ENCODE assay signal across 1 cellular context in the genomic region with DNA sequence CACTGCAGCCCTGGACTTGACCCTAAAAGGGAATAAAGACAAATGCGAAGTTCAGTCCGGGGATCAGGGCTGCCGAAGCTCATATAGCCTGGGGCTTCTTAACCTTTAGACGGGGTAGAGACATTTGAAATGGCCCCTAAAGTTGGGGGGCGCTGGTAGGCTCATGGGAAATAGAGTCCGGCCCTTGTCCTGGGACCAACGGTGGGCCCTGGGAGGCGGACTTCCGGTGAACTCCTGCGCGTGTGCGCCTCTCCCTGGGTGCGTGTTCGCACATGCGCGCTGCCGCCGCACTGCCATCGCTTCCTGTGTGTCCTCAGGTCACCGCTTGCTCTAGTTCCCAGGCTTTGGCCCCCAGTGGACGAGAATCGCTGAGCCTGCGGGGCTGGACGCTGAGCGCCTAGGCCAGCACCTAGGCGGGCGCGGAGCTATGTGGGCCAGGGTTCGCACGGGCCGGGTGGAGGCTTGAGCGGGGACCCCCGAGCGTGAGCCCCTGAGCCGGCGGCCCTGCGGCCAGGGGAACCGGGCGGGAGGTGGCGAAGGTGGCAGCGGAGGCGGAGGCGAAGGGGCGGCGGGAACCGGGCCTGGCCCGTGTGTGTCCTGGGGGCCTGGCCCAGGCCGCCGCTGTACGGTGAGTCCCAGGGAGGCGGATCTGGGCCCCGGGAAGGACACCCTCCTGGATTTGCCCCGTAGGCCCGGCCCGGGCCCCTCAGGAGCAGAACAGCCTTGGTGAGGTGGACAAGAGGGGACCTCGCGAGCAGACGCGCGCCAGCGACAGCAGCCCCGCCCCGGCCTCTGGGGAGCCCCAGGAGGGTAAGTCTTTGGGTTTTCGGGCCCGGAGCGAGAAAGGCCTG.
TF ChIP-seq lines count a peak whose summit lies in the region.

No MANE protein-coding gene starts in this region.

TF ChIP-seq in GM12878, 131 proteins besides CTCF, POLR2A, EP300 and RAD21 (continued from another document and continues in another):
- TF ChIP-seq, protein P1, sequence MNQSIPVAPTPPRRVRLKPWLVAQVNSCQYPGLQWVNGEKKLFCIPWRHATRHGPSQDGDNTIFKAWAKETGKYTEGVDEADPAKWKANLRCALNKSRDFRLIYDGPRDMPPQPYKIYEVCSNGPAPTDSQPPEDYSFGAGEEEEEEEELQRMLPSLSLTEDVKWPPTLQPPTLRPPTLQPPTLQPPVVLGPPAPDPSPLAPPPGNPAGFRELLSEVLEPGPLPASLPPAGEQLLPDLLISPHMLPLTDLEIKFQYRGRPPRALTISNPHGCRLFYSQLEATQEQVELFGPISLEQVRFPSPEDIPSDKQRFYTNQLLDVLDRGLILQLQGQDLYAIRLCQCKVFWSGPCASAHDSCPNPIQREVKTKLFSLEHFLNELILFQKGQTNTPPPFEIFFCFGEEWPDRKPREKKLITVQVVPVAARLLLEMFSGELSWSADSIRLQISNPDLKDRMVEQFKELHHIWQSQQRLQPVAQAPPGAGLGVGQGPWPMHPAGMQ (IDR thresholded peaks at IDR 0.05; ENCODE audit: borderline replicate concordance): no peak
- TF ChIP-seq BACH1 (IDR thresholded peaks at IDR 0.05; ENCODE audit: borderline replicate concordance) (0 out of 2 replicates have a peak, but pooled peaks have one; percentile 44), SMAD5 (IDR thresholded peaks at IDR 0.05; ENCODE audit: low read depth) (peak; percentile 47; the same call in 1 of the 2 replicates), RELA (IDR thresholded peaks at IDR 0.05; ENCODE audit: borderline replicate concordance, partially characterized antibody) (peak; percentile 11), CHD2 (IDR thresholded peaks at IDR 0.05; ENCODE audit: borderline replicate concordance, low read depth, low read length) (peak; percentile 22; the same call in 1 of the 2 replicates), NR2C1 (IDR thresholded peaks at IDR 0.05) (peak; percentile 85), SIN3A (IDR thresholded peaks at IDR 0.05; ENCODE audit: low read depth, low read length) (peak; percentile 61; the same call in 1 of the 2 replicates), HDAC6 (IDR thresholded peaks at IDR 0.05; ENCODE audit: unreplicated experiment) (no peak), ZZZ3 (IDR thresholded peaks at IDR 0.05; ENCODE audit: control insufficient read depth, insufficient read length, low read depth) (no peak), LARP7 (IDR thresholded peaks at IDR 0.05) (0 out of 2 replicates have a peak, but pooled peaks have one; percentile 42), SMARCA5 (IDR thresholded peaks at IDR 0.05) (peak; percentile 63), MEF2B (IDR thresholded peaks at IDR 0.05; ENCODE audit: partially characterized antibody, poor library complexity, severe bottlenecking) (peak; percentile 9), RAD51 (IDR thresholded peaks at IDR 0.05) (no peak), CHD1 (IDR thresholded peaks at IDR 0.05; ENCODE audit: low read depth, low read length) (no peak), MXI1 (IDR thresholded peaks at IDR 0.05; ENCODE audit: low read depth, low read length) (peak; percentile 57), BCL11A (IDR thresholded peaks at IDR 0.05; ENCODE audit: low read depth, low read length) (no peak), WRNIP1 (IDR thresholded peaks at IDR 0.05; ENCODE audit: borderline replicate concordance, low read depth, low read length) (no peak), PML (IDR thresholded peaks at IDR 0.05; ENCODE audit: low read length) (peak; percentile 78; the same call in 1 of the 2 replicates), FOXM1 (IDR thresholded peaks at IDR 0.05; ENCODE audit: low read depth, low read length) (no peak), ZNF207 (IDR thresholded peaks at IDR 0.05; ENCODE audit: borderline replicate concordance) (no peak), POLR2AphosphoS5 (IDR thresholded peaks at IDR 0.05; ENCODE audit: low read length) (peak; percentile 86; the same call in 1 of the 2 replicates), MTA2 (IDR thresholded peaks at IDR 0.05; ENCODE audit: low read depth) (peak; percentile 20; the same call in 1 of the 2 replicates), YY1 (IDR thresholded peaks at IDR 0.05; ENCODE audit: low read depth, low read length) (peak; percentile 79), GATAD2B (conservative IDR thresholded peaks at IDR 0.05; ENCODE audit: low read depth) (peak; percentile 83), JUNB (IDR thresholded peaks at IDR 0.05) (peak; percentile 99)
- TF ChIP-seq, protein P2, sequence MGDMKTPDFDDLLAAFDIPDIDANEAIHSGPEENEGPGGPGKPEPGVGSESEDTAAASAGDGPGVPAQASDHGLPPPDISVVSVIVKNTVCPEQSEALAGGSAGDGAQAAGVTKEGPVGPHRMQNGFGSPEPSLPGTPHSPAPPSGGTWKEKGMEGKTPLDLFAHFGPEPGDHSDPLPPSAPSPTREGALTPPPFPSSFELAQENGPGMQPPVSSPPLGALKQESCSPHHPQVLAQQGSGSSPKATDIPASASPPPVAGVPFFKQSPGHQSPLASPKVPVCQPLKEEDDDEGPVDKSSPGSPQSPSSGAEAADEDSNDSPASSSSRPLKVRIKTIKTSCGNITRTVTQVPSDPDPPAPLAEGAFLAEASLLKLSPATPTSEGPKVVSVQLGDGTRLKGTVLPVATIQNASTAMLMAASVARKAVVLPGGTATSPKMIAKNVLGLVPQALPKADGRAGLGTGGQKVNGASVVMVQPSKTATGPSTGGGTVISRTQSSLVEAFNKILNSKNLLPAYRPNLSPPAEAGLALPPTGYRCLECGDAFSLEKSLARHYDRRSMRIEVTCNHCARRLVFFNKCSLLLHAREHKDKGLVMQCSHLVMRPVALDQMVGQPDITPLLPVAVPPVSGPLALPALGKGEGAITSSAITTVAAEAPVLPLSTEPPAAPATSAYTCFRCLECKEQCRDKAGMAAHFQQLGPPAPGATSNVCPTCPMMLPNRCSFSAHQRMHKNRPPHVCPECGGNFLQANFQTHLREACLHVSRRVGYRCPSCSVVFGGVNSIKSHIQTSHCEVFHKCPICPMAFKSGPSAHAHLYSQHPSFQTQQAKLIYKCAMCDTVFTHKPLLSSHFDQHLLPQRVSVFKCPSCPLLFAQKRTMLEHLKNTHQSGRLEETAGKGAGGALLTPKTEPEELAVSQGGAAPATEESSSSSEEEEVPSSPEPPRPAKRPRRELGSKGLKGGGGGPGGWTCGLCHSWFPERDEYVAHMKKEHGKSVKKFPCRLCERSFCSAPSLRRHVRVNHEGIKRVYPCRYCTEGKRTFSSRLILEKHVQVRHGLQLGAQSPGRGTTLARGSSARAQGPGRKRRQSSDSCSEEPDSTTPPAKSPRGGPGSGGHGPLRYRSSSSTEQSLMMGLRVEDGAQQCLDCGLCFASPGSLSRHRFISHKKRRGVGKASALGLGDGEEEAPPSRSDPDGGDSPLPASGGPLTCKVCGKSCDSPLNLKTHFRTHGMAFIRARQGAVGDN (IDR thresholded peaks at IDR 0.05): peak; percentile 88
- TF ChIP-seq, protein P3, sequence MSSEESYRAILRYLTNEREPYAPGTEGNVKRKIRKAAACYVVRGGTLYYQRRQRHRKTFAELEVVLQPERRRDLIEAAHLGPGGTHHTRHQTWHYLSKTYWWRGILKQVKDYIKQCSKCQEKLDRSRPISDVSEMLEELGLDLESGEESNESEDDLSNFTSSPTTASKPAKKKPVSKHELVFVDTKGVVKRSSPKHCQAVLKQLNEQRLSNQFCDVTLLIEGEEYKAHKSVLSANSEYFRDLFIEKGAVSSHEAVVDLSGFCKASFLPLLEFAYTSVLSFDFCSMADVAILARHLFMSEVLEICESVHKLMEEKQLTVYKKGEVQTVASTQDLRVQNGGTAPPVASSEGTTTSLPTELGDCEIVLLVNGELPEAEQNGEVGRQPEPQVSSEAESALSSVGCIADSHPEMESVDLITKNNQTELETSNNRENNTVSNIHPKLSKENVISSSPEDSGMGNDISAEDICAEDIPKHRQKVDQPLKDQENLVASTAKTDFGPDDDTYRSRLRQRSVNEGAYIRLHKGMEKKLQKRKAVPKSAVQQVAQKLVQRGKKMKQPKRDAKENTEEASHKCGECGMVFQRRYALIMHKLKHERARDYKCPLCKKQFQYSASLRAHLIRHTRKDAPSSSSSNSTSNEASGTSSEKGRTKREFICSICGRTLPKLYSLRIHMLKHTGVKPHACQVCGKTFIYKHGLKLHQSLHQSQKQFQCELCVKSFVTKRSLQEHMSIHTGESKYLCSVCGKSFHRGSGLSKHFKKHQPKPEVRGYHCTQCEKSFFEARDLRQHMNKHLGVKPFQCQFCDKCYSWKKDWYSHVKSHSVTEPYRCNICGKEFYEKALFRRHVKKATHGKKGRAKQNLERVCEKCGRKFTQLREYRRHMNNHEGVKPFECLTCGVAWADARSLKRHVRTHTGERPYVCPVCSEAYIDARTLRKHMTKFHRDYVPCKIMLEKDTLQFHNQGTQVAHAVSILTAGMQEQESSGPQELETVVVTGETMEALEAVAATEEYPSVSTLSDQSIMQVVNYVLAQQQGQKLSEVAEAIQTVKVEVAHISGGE (CRISPR knock-in tag; IDR thresholded peaks at IDR 0.05): no peak
- TF ChIP-seq, protein P4, sequence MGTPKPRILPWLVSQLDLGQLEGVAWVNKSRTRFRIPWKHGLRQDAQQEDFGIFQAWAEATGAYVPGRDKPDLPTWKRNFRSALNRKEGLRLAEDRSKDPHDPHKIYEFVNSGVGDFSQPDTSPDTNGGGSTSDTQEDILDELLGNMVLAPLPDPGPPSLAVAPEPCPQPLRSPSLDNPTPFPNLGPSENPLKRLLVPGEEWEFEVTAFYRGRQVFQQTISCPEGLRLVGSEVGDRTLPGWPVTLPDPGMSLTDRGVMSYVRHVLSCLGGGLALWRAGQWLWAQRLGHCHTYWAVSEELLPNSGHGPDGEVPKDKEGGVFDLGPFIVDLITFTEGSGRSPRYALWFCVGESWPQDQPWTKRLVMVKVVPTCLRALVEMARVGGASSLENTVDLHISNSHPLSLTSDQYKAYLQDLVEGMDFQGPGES (IDR thresholded peaks at IDR 0.05): peak; percentile 63; the same call in 1 of the 2 replicates
- TF ChIP-seq, protein P5, sequence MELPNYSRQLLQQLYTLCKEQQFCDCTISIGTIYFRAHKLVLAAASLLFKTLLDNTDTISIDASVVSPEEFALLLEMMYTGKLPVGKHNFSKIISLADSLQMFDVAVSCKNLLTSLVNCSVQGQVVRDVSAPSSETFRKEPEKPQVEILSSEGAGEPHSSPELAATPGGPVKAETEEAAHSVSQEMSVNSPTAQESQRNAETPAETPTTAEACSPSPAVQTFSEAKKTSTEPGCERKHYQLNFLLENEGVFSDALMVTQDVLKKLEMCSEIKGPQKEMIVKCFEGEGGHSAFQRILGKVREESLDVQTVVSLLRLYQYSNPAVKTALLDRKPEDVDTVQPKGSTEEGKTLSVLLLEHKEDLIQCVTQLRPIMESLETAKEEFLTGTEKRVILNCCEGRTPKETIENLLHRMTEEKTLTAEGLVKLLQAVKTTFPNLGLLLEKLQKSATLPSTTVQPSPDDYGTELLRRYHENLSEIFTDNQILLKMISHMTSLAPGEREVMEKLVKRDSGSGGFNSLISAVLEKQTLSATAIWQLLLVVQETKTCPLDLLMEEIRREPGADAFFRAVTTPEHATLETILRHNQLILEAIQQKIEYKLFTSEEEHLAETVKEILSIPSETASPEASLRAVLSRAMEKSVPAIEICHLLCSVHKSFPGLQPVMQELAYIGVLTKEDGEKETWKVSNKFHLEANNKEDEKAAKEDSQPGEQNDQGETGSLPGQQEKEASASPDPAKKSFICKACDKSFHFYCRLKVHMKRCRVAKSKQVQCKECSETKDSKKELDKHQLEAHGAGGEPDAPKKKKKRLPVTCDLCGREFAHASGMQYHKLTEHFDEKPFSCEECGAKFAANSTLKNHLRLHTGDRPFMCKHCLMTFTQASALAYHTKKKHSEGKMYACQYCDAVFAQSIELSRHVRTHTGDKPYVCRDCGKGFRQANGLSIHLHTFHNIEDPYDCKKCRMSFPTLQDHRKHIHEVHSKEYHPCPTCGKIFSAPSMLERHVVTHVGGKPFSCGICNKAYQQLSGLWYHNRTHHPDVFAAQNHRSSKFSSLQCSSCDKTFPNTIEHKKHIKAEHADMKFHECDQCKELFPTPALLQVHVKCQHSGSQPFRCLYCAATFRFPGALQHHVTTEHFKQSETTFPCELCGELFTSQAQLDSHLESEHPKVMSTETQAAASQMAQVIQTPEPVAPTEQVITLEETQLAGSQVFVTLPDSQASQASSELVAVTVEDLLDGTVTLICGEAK (IDR thresholded peaks at IDR 0.05; ENCODE audit: borderline replicate concordance): peak; percentile 82
- TF ChIP-seq, protein P6, sequence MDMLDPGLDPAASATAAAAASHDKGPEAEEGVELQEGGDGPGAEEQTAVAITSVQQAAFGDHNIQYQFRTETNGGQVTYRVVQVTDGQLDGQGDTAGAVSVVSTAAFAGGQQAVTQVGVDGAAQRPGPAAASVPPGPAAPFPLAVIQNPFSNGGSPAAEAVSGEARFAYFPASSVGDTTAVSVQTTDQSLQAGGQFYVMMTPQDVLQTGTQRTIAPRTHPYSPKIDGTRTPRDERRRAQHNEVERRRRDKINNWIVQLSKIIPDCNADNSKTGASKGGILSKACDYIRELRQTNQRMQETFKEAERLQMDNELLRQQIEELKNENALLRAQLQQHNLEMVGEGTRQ (IDR thresholded peaks at IDR 0.05; ENCODE audit: borderline replicate concordance, low read depth, low read length): no peak
- TF ChIP-seq, protein P7, sequence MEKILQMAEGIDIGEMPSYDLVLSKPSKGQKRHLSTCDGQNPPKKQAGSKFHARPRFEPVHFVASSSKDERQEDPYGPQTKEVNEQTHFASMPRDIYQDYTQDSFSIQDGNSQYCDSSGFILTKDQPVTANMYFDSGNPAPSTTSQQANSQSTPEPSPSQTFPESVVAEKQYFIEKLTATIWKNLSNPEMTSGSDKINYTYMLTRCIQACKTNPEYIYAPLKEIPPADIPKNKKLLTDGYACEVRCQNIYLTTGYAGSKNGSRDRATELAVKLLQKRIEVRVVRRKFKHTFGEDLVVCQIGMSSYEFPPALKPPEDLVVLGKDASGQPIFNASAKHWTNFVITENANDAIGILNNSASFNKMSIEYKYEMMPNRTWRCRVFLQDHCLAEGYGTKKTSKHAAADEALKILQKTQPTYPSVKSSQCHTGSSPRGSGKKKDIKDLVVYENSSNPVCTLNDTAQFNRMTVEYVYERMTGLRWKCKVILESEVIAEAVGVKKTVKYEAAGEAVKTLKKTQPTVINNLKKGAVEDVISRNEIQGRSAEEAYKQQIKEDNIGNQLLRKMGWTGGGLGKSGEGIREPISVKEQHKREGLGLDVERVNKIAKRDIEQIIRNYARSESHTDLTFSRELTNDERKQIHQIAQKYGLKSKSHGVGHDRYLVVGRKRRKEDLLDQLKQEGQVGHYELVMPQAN (conservative IDR thresholded peaks at IDR 0.05): peak; percentile 65
